ENCODE assay signal across 9 cellular contexts in the genomic region with DNA sequence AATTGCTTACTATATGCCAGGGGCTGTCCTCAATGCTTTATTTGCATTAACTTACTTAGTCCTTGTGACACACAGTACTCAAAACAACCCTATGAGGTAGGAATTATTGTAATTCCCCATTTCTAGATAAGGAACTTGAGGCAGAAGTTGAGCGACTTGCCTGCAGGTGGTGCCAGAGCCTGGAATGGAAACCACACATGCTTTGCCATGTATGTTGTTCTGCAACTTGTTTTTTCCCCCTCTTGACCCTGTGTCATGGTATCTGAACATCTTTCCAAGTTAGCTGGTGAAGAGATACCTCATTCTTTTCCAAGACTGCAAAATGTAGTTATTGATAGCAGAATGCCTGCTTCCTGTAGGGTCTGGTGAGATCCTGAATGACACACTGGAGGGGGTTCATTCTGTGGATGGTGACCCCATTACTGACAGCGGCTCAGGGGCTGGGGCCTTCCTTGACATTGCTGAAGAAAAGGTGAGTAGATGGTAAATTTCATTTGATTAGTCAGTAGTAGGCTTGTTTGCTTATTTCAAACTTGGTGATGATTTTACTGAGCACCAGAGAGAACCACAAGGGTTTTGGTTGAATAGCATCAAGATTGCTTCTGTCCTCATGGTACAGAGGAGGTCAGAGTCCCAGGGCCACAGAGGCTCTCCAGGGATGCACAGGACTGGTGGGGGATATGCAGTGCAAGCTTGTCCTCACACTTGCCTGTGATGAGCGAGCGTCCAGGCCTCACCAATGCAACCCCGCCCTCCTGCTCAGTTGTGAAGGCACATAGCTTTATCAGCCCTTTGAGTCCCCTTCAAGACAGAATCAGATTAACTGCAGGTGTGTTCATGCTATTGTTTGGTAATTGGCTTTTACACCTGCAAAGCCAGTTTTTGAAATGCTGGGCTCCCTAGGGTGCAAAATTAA. TPM values are rescaled to one million over a fixed set of nuclear protein-coding genes. Genes with fewer than 3 reads are reported as not detected.
A peak's percentile ranks its signal among the peaks of the same experiment; 100 is the strongest.
DNase-seq lines count a peak whose midpoint lies in the region; ATAC-seq and TF ChIP-seq lines count a peak whose summit lies in the region.
"Had no signal": no experiment of that assay in that cellular context is flagged by ENCODE, and none has a peak within 500 bp of the region (broad histone marks: within the 10 kb centered on the region; RNA-seq: fewer than 3 reads in every experiment).

No MANE protein-coding gene starts in this region.

- no peaks in the 10 kb centered on the region for H3K4me1 Mint-ChIP-seq in Caco-2 (ENCODE audit: low read depth, unreplicated experiment)

- H3K4me3 Mint-ChIP-seq in Caco-2 (ENCODE audit: unreplicated experiment): no peak overlapping the region
- H3K4me3 Mint-ChIP-seq: stimulated activated naive CD8-positive, alpha-beta T cell treated with anti-CD3 and anti-CD28 coated beads, Interleukin-15, Interleukin-2, amounts not matched to agents 100 ng/mL and 50 ng/mL, for 24 hours had no signal

- no peak overlapping the region for H3K14ac ChIP-seq in mesenchymal stem cell (ENCODE audit: low read length in 2 of 2)

- no TSS peak for BruUV-seq in Caco-2 (replicated peaks; lab: Mats Ljungman, UMichigan)

- no peak overlapping the region for H2AFZ ChIP-seq in mesenchymal stem cell (ENCODE audit: low read depth, low read length)

- no peak overlapping the region for H3K27ac ChIP-seq in mesenchymal stem cell (ENCODE audit: low read length, poor library complexity, severe bottlenecking)
- H3K27ac ChIP-seq in stomach: no peak overlapping the region

- peak in 1 of 2 experiments; percentile 49 for DNase-seq in Caco-2
- peak; percentile 62 for DNase-seq in HCEC 1CT
- peak; percentile 47 for DNase-seq in NCI-H2227 (lab: John Stamatoyannopoulos, UW; ENCODE audit: unreplicated experiment)
- DNase-seq in activated CD4-positive, alpha-beta T cell treated with anti-CD3 and anti-CD28 coated beads for 24 hours (ENCODE audit: low read depth in 2 of 2): peak; percentile 22 to 23
- DNase-seq in dermis blood vessel endothelial cell: peak; percentile 82
- DNase-seq in mesenchymal stem cell: peak; percentile 84
- peak; percentile 52 for DNase-seq in stomach

- no peak overlapping the region for H3K4ac ChIP-seq in mesenchymal stem cell (ENCODE audit: low read depth in 1 of 2, low read length in 2 of 2)

- H3K9ac ChIP-seq in mesenchymal stem cell (ENCODE audit: low read length): no peak overlapping the region

- no peaks in the 10 kb centered on the region for H3K36me3 ChIP-seq in Caco-2 (ENCODE audit: control insufficient read depth, insufficient read depth, low read length)
- peaks cover 0 to 22% of the 10 kb centered on the region in 2 experiments for H3K36me3 ChIP-seq in mesenchymal stem cell (ENCODE audit: control insufficient read depth in 1 of 2, insufficient read depth in 2 of 2, low read depth in 1 of 2, low read length in 2 of 2)
- peaks cover 0 to 33% (median 15%) of the 10 kb centered on the region in 4 donors for H3K36me3 ChIP-seq in stomach

- no peaks in the 10 kb centered on the region for H3K36me3 Mint-ChIP-seq in Caco-2 (ENCODE audit: insufficient read depth, unreplicated experiment)

- intact Hi-C loops in Caco-2 (cut with micrococcal nuclease; ENCODE audit: unreplicated experiment) (loop anchor here (1.0 kb wide), 1 partner anchor 140 kb away; no protein-coding TSS in a partner anchor), stomach (cut with DNase I; ENCODE audit: low total_unique reads) (no loop called here)

- no peak overlapping the region for H3K27ac Mint-ChIP-seq in Caco-2 (ENCODE audit: unreplicated experiment)

- no peak for ATAC-seq in HG03280 (IDR thresholded peaks at IDR 0.05; ENCODE audit: unreplicated experiment)

- no peak overlapping the region for H2AK5ac ChIP-seq in mesenchymal stem cell (ENCODE audit: low read length, severe bottlenecking)

- H2BK12ac ChIP-seq in mesenchymal stem cell (ENCODE audit: low read length in 2 of 2): peak overlapping the region in 1 of 2 experiments; percentile 32

- H3K9me3 ChIP-seq in Caco-2: peaks cover 10% of the 10 kb centered on the region; the same call in 1 of the 2 replicates
- H3K9me3 ChIP-seq in mesenchymal stem cell (ENCODE audit: control insufficient read depth, low read length): peaks cover 5% of the 10 kb centered on the region
- H3K9me3 ChIP-seq in stomach: no peaks in the 10 kb centered on the region

- H3K27me3 ChIP-seq in Caco-2 (replicated peaks; ENCODE audit: control insufficient read depth, insufficient read depth, low read length) (no peaks in the 10 kb centered on the region), mesenchymal stem cell (ENCODE audit: control insufficient read depth in 1 of 2, insufficient read depth in 1 of 2, low read length in 2 of 2) (peaks cover 0 to 27% of the 10 kb centered on the region in 2 experiments), stomach (no peaks in the 10 kb centered on the region)

- CTCF ChIA-PET in Caco-2 (lab: Charles Lee): interaction anchor here (1.0 to 2.2 kb wide), 2 partner anchors 140 to 152 kb away, joined by 4 to 12 read pairs; no protein-coding TSS in a partner anchor

- H3K18ac ChIP-seq in mesenchymal stem cell (ENCODE audit: low read depth in 1 of 2, low read length in 2 of 2): no peak overlapping the region

- H3K4me1 ChIP-seq in Caco-2 (peaks cover 3% of the 10 kb centered on the region; the same call in 1 of the 2 replicates), mesenchymal stem cell (ENCODE audit: control insufficient read depth, insufficient read depth, low read depth, low read length) (peaks cover 16% of the 10 kb centered on the region), stomach (peaks cover 10 to 37% (median 24%) of the 10 kb centered on the region in 4 donors)

- no peak for TF ChIP-seq POLR2A in stomach (IDR thresholded peaks at IDR 0.05)

- H2BK120ac ChIP-seq in mesenchymal stem cell (ENCODE audit: low read depth, low read length): no peak overlapping the region

- H4K8ac ChIP-seq in mesenchymal stem cell (ENCODE audit: low read length): peak overlapping the region; percentile 56

- H3K79me1 ChIP-seq in mesenchymal stem cell (replicated peaks; ENCODE audit: low read length, poor library complexity, severe bottlenecking): no peaks in the 10 kb centered on the region

- no peak overlapping the region for H2BK5ac ChIP-seq in mesenchymal stem cell (ENCODE audit: low read depth, low read length, poor library complexity, severe bottlenecking)

- H3K27me3 Mint-ChIP-seq in Caco-2 (ENCODE audit: insufficient read depth, unreplicated experiment): peaks cover 11% of the 10 kb centered on the region

- H3K4me2 ChIP-seq in mesenchymal stem cell (ENCODE audit: low read length, poor library complexity, severe bottlenecking): no peak overlapping the region

- peaks cover 22% of the 10 kb centered on the region for H3K9me3 Mint-ChIP-seq in Caco-2 (ENCODE audit: unreplicated experiment)
- H3K9me3 Mint-ChIP-seq: stimulated activated naive CD8-positive, alpha-beta T cell treated with anti-CD3 and anti-CD28 coated beads, Interleukin-15, Interleukin-2, amounts not matched to agents 100 ng/mL and 50 ng/mL, for 24 hours had no signal

- POLR2A ChIA-PET in Caco-2 (lab: Charles Lee): no interaction called here

- no peak overlapping the region for H2BK15ac ChIP-seq in mesenchymal stem cell (ENCODE audit: low read depth, poor library complexity, severe bottlenecking)

- no peak overlapping the region for H4K91ac ChIP-seq in mesenchymal stem cell (ENCODE audit: low read length)

- H3K4me3 ChIP-seq in Caco-2 (ENCODE audit: low read depth, low read length) (no peak overlapping the region), mesenchymal stem cell (ENCODE audit: insufficient read depth in 1 of 2, low read depth in 1 of 2, low read length in 2 of 2) (no peak overlapping the region), stomach (no peak overlapping the region)

- TF ChIP-seq CTCF in Caco-2 (IDR thresholded peaks at IDR 0.05; ENCODE audit: insufficient read depth in 1 of 2, low read depth in 1 of 2, low read length in 1 of 2, severe bottlenecking in 1 of 2, unreplicated experiment in 1 of 2) (peak; percentile 29 to 61), stomach (IDR thresholded peaks at IDR 0.05) (peak in 5 of 7 experiments; percentile 29 to 55 (median 51))

- 79% methylated on average over 5 of the region's 5 CpGs for WGBS in mesenchymal stem cell
- WGBS in stomach, 5 donors: 68 to 79% (median 75%) methylated on average over 5 of the region's 5 CpGs

- no peak overlapping the region for H3K23ac ChIP-seq in mesenchymal stem cell (ENCODE audit: low read length in 2 of 2)

- no peak for TF ChIP-seq EP300 in stomach (IDR thresholded peaks at IDR 0.05)

RNA-seq across cellular contexts. Expression of gene COL15A1, which starts 57.0 kb away (rescaled TPM):
- not detected in 2 replicates for total RNA-seq in Caco-2 (2022)
- 0.42 and 31.5 TPM in 2 replicates for total RNA-seq in dermis blood vessel endothelial cell
- polyA plus RNA-seq in mesenchymal stem cell (2013, experiment 1 of 2): 4.3 TPM
- 4.2 TPM for polyA plus RNA-seq in mesenchymal stem cell (2013, experiment 2 of 2)
- total RNA-seq in stomach: 100 to 1,000 TPM in 2 of 5 donors, 10 to 100 TPM in 3; 26.3 to 173 (median 32.2) TPM
- polyA plus RNA-seq in stomach: 10 to 100 TPM; 10.7 to 13.3 (median 12.0) TPM
